8 cellular contexts compared by ENCODE assay signal in the genomic region with DNA sequence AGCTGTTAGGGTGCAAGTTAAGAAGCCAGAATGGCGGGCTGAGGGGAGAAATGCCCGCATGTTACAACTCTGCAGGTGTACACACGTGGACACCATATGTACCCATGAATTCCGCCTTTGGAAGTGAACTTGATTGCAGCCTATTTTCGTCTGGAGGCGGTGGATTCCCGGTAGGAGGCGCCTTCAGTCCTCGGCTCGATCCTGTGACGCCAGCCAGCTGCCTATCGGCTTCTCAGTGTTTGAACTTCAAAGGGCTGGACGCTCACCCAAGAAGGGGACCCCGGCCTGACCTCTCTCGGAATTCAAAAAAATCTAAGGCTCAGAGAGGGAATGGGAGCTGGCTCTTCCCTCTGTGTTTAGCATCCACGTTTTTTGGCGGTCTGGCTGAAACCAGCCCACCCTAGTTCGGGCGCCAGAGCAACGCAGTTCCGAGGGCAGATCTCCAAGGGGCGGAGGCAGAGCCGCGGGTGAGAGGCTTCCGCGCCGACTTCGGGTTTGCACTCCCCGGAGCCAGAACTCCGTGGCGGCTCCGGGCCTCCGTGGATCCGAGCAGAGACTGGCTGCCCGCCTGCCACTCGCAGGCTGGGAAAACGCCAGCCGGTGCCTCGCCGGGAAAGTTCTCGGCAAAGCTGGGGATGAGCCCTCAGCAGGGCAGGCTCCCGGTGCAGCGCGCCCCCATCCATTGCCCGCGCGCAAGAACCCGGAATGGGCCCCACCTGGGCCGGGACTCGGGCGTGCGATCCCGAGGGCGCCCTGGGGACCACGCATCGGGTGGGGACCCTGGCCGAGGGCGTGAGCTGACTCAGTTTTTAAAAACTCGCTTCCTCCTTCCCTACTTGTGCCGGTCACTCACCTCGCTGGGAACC. TPM values are rescaled to one million over a fixed set of nuclear protein-coding genes. Genes with fewer than 3 reads are reported as not detected.
DNase-seq lines count a peak whose midpoint lies in the region; ATAC-seq and TF ChIP-seq lines count a peak whose summit lies in the region.

No MANE protein-coding gene starts in this region.

- no peaks in the 10 kb centered on the region for H3K9me3 Mint-ChIP-seq in activated T-helper 1 cell treated with anti-CD3 and anti-CD28 coated beads, Interleukin-12 subunit alpha, Interleukin-12 subunit beta, Interleukin-2, Interleukin-4 antibody, amounts not matched to agents 30 ng/mL and 10 ng/mL and 1 ng/mL, durations not matched to agents 14 hours and 24 hours and 36 hours
- H3K9me3 Mint-ChIP-seq in naive B cell: peaks cover 0 to 5% (median 0%) of the 10 kb centered on the region in 7 donors

- no peak overlapping the region for H3K27ac Mint-ChIP-seq in activated T-helper 1 cell treated with anti-CD3 and anti-CD28 coated beads, Interleukin-12 subunit alpha, Interleukin-12 subunit beta, Interleukin-2, Interleukin-4 antibody, amounts not matched to agents 30 ng/mL and 10 ng/mL and 1 ng/mL, durations not matched to agents 14 hours and 24 hours and 36 hours
- H3K27ac Mint-ChIP-seq in naive B cell: no peak overlapping the region

- WGBS in aorta, 2 donors: 1% methylated on average over 52 to 61 of the region's 61 CpGs

- peak; percentile 68 for DNase-seq in A172 (ENCODE audit: low spot score)
- peak; percentile 64 for DNase-seq in NCI-H2196 (lab: John Stamatoyannopoulos, UW; ENCODE audit: unreplicated experiment)
- no peak for DNase-seq in activated T-helper 1 cell treated with anti-CD3 and anti-CD28 coated beads, Interleukin-12 subunit alpha, Interleukin-12 subunit beta, Interleukin-2, Interleukin-4 antibody, amounts not matched to agents 30 ng/mL and 10 ng/mL and 1 ng/mL, durations not matched to agents 14 hours and 24 hours and 36 hours (ENCODE audit: low spot score)
- DNase-seq in foreskin keratinocyte: peak; percentile 74 to 88
- DNase-seq in naive B cell: no peak
- DNase-seq in aorta: peak; percentile 90 to 94

- peaks cover 3% of the 10 kb centered on the region for H3K36me3 Mint-ChIP-seq in activated T-helper 1 cell treated with anti-CD3 and anti-CD28 coated beads, Interleukin-12 subunit alpha, Interleukin-12 subunit beta, Interleukin-2, Interleukin-4 antibody, amounts not matched to agents 30 ng/mL and 10 ng/mL and 1 ng/mL, durations not matched to agents 14 hours and 24 hours and 36 hours (ENCODE audit: low read depth)
- H3K36me3 Mint-ChIP-seq in naive B cell: peaks cover 0 to 8% of the 10 kb centered on the region in 2 donors

- peaks cover 46% of the 10 kb centered on the region for H3K27me3 Mint-ChIP-seq in activated T-helper 1 cell treated with anti-CD3 and anti-CD28 coated beads, Interleukin-12 subunit alpha, Interleukin-12 subunit beta, Interleukin-2, Interleukin-4 antibody, amounts not matched to agents 30 ng/mL and 10 ng/mL and 1 ng/mL, durations not matched to agents 14 hours and 24 hours and 36 hours (ENCODE audit: insufficient read depth)
- peaks cover 48 to 73% (median 60%) of the 10 kb centered on the region in 3 donors for H3K27me3 Mint-ChIP-seq in naive B cell

- peak overlapping the region; percentile 86 for H3K27ac ChIP-seq in foreskin keratinocyte
- peak overlapping the region in 1 of 2 donors; percentile 72 for H3K27ac ChIP-seq in aorta (ENCODE audit: low read depth in 1 of 2, low read length in 2 of 2)

- ATAC-seq in foreskin keratinocyte (peak; percentile 65), naive B cell (ENCODE audit: low read depth in 2 of 2) (no peak), aorta (ENCODE audit: low FRiP score) (peak; percentile 81), HG03097 (IDR thresholded peaks at IDR 0.05; ENCODE audit: low FRiP score, unreplicated experiment) (no peak)

- H3K36me3 ChIP-seq in aorta (ENCODE audit: control insufficient read depth in 1 of 2, insufficient read depth in 2 of 2, low read length in 1 of 2): no peaks in the 10 kb centered on the region

- intact Hi-C loops in activated T-helper 1 cell treated with anti-CD3 and anti-CD28 coated beads, Interleukin-12 subunit alpha, Interleukin-12 subunit beta, Interleukin-2, Interleukin-4 antibody, amounts not matched to agents 30 ng/mL and 10 ng/mL and 1 ng/mL, durations not matched to agents 14 hours and 24 hours and 36 hours (cut with micrococcal nuclease): loop anchor here (2.0 kb wide), 1 partner anchor 24 kb away; no protein-coding TSS in a partner anchor
- intact Hi-C loops in aorta (cut with DNase I): loop anchor here (2.0 to 10.0 kb wide), 4 partner anchors 60 to 252 kb away; a partner anchor contains a TSS

- H3K27me3 ChIP-seq in foreskin keratinocyte (no peaks in the 10 kb centered on the region), aorta (ENCODE audit: control insufficient read depth in 1 of 2, insufficient read depth in 2 of 2, low read length in 1 of 2) (no peaks in the 10 kb centered on the region)

- no peaks in the 10 kb centered on the region for H3K9me3 ChIP-seq in aorta (ENCODE audit: control insufficient read depth, low read length)

- peaks cover 24% of the 10 kb centered on the region for H3K4me1 Mint-ChIP-seq in activated T-helper 1 cell treated with anti-CD3 and anti-CD28 coated beads, Interleukin-12 subunit alpha, Interleukin-12 subunit beta, Interleukin-2, Interleukin-4 antibody, amounts not matched to agents 30 ng/mL and 10 ng/mL and 1 ng/mL, durations not matched to agents 14 hours and 24 hours and 36 hours (ENCODE audit: low read depth)
- H3K4me1 Mint-ChIP-seq in naive B cell: peaks cover 9 to 35% (median 27%) of the 10 kb centered on the region in 3 donors

- H3K4me3 Mint-ChIP-seq in activated T-helper 1 cell treated with anti-CD3 and anti-CD28 coated beads, Interleukin-12 subunit alpha, Interleukin-12 subunit beta, Interleukin-2, Interleukin-4 antibody, amounts not matched to agents 30 ng/mL and 10 ng/mL and 1 ng/mL, durations not matched to agents 14 hours and 24 hours and 36 hours: peak overlapping the region; percentile 68
- peak overlapping the region in 6 of 8 donors; percentile 7 to 69 (median 46) for H3K4me3 Mint-ChIP-seq in naive B cell

- TF ChIP-seq CTCF in foreskin keratinocyte (conservative IDR thresholded peaks at IDR 0.05): peak; percentile 92

- H3K4me3 ChIP-seq in GM08714 (ENCODE audit: low read length) (peak overlapping the region; percentile 56; the same call in 1 of the 2 replicates), aorta (ENCODE audit: low read length in 2 of 2) (peak overlapping the region; percentile 52 to 56)

- H3K4me1 ChIP-seq in foreskin keratinocyte: peaks cover 6% of the 10 kb centered on the region
- no peaks in the 10 kb centered on the region for H3K4me1 ChIP-seq in aorta (ENCODE audit: control insufficient read depth in 1 of 2, insufficient read depth in 2 of 2, low read length in 2 of 2)

RNA-seq across cellular contexts. Expression of a gene that starts 1.0 kb away (rescaled TPM):
- total RNA-seq in A172 (2014; rRNA removed; shearing (Covaris generic)): 8.5 and 10.4 TPM in 2 replicates
- 0.21 TPM in 1 of 2 replicates, not detected in the other for total RNA-seq in activated T-helper 1 cell treated with anti-CD3 and anti-CD28 coated beads, Interleukin-12 subunit alpha, Interleukin-12 subunit beta, Interleukin-2, Interleukin-4 antibody, amounts not matched to agents 30 ng/mL and 10 ng/mL and 1 ng/mL, durations not matched to agents 14 hours and 24 hours and 36 hours
- total RNA-seq in foreskin keratinocyte (15.4 and 18.1 TPM in 2 replicates), aorta (1 to 10 TPM; 5.1 to 8.8 TPM)
- polyA plus RNA-seq in foreskin keratinocyte (19.2 and 19.5 TPM in 2 replicates), naive B cell (ENCODE audit: low read depth in 6 of 6) (not detected), aorta (1 to 10 TPM; 1.3 to 4.1 TPM)

Comparison
In these comparisons a context has a peak if more than half of its experiments do, and no peak if none do; other contexts are left out.
1. DNase-seq: peak in A172 (single experiment), NCI-H2196 (single experiment), foreskin keratinocyte (2 of 2) and aorta (2 of 2); none in activated T-helper 1 cell treated with anti-CD3 and anti-CD28 coated beads, Interleukin-12 subunit alpha, Interleukin-12 subunit beta, Interleukin-2, Interleukin-4 antibody, amounts not matched to agents 30 ng/mL and 10 ng/mL and 1 ng/mL, durations not matched to agents 14 hours and 24 hours and 36 hours (single experiment) and naive B cell (single experiment).
2. ATAC-seq: peak in foreskin keratinocyte (single experiment) and aorta (single experiment); none in naive B cell (0 of 2) and HG03097 (single experiment).